ENCODE assay signal across 1 cellular context in genomic region chr3:128707935-128708494, GRCh38.
TF ChIP-seq lines count a peak whose summit lies in the region.

No MANE protein-coding gene starts in this region.

TF ChIP-seq in HepG2, 621 proteins besides CTCF, POLR2A, EP300 and RAD21 (continued from another document and continues in another):
- peak; percentile 96 for TF ChIP-seq PAXIP1 (CRISPR knock-in tag; conservative IDR thresholded peaks at IDR 0.05)
- TF ChIP-seq TCF7 (IDR thresholded peaks at IDR 0.05; ENCODE audit: low read depth), result peak; percentile 37; the same call in 1 of the 2 replicates
- TF ChIP-seq ZBTB14 (CRISPR knock-in tag; IDR thresholded peaks at IDR 0.05), result no peak
- no peak for TF ChIP-seq ZNF674 (CRISPR knock-in tag; IDR thresholded peaks at IDR 0.05; ENCODE audit: low read depth)
- TF ChIP-seq MEF2D (CRISPR knock-in tag; IDR thresholded peaks at IDR 0.05), result peak; percentile 100
- peak; percentile 87 for TF ChIP-seq NR2F6 (IDR thresholded peaks at IDR 0.05)
- TF ChIP-seq NR2F6 (CRISPR knock-in tag; IDR thresholded peaks at IDR 0.05), result peak; percentile 58; the same call in 1 of the 2 replicates
- TF ChIP-seq SMYD3 (CRISPR knock-in tag; IDR thresholded peaks at IDR 0.05), result peak; percentile 60; the same call in 1 of the 2 replicates
- TF ChIP-seq ZNF556 (CRISPR knock-in tag; IDR thresholded peaks at IDR 0.05; ENCODE audit: borderline replicate concordance), result peak; percentile 64; the same call in 1 of the 2 replicates
- no peak for TF ChIP-seq GABPA (IDR thresholded peaks at IDR 0.05; ENCODE audit: low read depth, low read length)
- TF ChIP-seq GABPA (CRISPR knock-in tag; IDR thresholded peaks at IDR 0.05; ENCODE audit: low read depth), result peak; percentile 54; the same call in 1 of the 2 replicates
- peak; percentile 98 for TF ChIP-seq ZNF770 (CRISPR knock-in tag; IDR thresholded peaks at IDR 0.05)
- 0 out of 2 replicates have a peak, but pooled peaks have one; percentile 33 for TF ChIP-seq ZBTB39 (CRISPR knock-in tag; IDR thresholded peaks at IDR 0.05)
- no peak for TF ChIP-seq SOX6 (IDR thresholded peaks at IDR 0.05)
- TF ChIP-seq SOX6 (CRISPR knock-in tag; IDR thresholded peaks at IDR 0.05), result peak; percentile 93
- TF ChIP-seq DNMT1 (CRISPR knock-in tag; IDR thresholded peaks at IDR 0.05), result no peak
- TF ChIP-seq ZNF816 (CRISPR knock-in tag; IDR thresholded peaks at IDR 0.05; ENCODE audit: borderline replicate concordance), result peak; percentile 87; the same call in 1 of the 2 replicates
- peak; percentile 89; the same call in 1 of the 2 replicates for TF ChIP-seq NFIC (IDR thresholded peaks at IDR 0.05; ENCODE audit: low read length)
- no peak for TF ChIP-seq ZFP41 (CRISPR knock-in tag; IDR thresholded peaks at IDR 0.05; ENCODE audit: borderline replicate concordance)
- peak; percentile 46; the same call in 1 of the 2 replicates for TF ChIP-seq ATF7 (IDR thresholded peaks at IDR 0.05)
- TF ChIP-seq ATF7 (CRISPR knock-in tag; IDR thresholded peaks at IDR 0.05), result no peak
- no peak for TF ChIP-seq ZFY (CRISPR knock-in tag; IDR thresholded peaks at IDR 0.05)
- TF ChIP-seq ZNF264 (CRISPR knock-in tag; IDR thresholded peaks at IDR 0.05), result 0 out of 2 replicates have a peak, but pooled peaks have one; percentile 26
- TF ChIP-seq MED8 (CRISPR knock-in tag; IDR thresholded peaks at IDR 0.05; ENCODE audit: insufficient replicate concordance), result no peak
- TF ChIP-seq ZNF879 (CRISPR knock-in tag; IDR thresholded peaks at IDR 0.05), result no peak
- no peak for TF ChIP-seq ZNF17 (CRISPR knock-in tag; IDR thresholded peaks at IDR 0.05)
- TF ChIP-seq ZNF703 (CRISPR knock-in tag; IDR thresholded peaks at IDR 0.05; ENCODE audit: borderline replicate concordance), result 0 out of 2 replicates have a peak, but pooled peaks have one; percentile 26
- peak; percentile 99 for TF ChIP-seq FOXA1 (IDR thresholded peaks at IDR 0.05)
- TF ChIP-seq FOXA1 (CRISPR knock-in tag; IDR thresholded peaks at IDR 0.05), result peak; percentile 50; the same call in 1 of the 2 replicates
- 0 out of 2 replicates have a peak, but pooled peaks have one; percentile 4 for TF ChIP-seq SMC3 (IDR thresholded peaks at IDR 0.05; ENCODE audit: low read length)
- 0 out of 2 replicates have a peak, but pooled peaks have one; percentile 63 for TF ChIP-seq HMG20B (CRISPR knock-in tag; conservative IDR thresholded peaks at IDR 0.05)
- TF ChIP-seq MED1 (CRISPR knock-in tag; IDR thresholded peaks at IDR 0.05), result peak; percentile 67
- peak; percentile 53; the same call in 1 of the 2 replicates for TF ChIP-seq NCOA2 (CRISPR knock-in tag; IDR thresholded peaks at IDR 0.05)
- TF ChIP-seq ZNF660 (CRISPR knock-in tag; IDR thresholded peaks at IDR 0.05; ENCODE audit: borderline replicate concordance, low read depth), result no peak
- TF ChIP-seq GTF2F1 (IDR thresholded peaks at IDR 0.05; ENCODE audit: low read length), result no peak
- TF ChIP-seq ARID3A (IDR thresholded peaks at IDR 0.05; ENCODE audit: low read depth, low read length), result peak; percentile 99
- peak; percentile 53; the same call in 1 of the 2 replicates for TF ChIP-seq TFE3 (CRISPR knock-in tag; IDR thresholded peaks at IDR 0.05)
- TF ChIP-seq NCOR1 (IDR thresholded peaks at IDR 0.05; ENCODE audit: borderline replicate concordance, low read length), result peak; percentile 94
- TF ChIP-seq ZSCAN31 (CRISPR knock-in tag; IDR thresholded peaks at IDR 0.05; ENCODE audit: low read depth), result no peak
- TF ChIP-seq MEIS1 (CRISPR knock-in tag; IDR thresholded peaks at IDR 0.05; ENCODE audit: borderline replicate concordance), result peak; percentile 98
- peak; percentile 74 for TF ChIP-seq ZGPAT (CRISPR knock-in tag; IDR thresholded peaks at IDR 0.05)
- no peak for TF ChIP-seq ZBTB8A (CRISPR knock-in tag; IDR thresholded peaks at IDR 0.05; ENCODE audit: borderline replicate concordance, low read depth)
- no peak; the same call in 1 of the 2 replicates for TF ChIP-seq ZNF564 (CRISPR knock-in tag; IDR thresholded peaks at IDR 0.05)
- no peak for TF ChIP-seq ZNF512B (CRISPR knock-in tag; IDR thresholded peaks at IDR 0.05; ENCODE audit: borderline replicate concordance)
